ENCODE assay signal across 1 cellular context in the genomic region with DNA sequence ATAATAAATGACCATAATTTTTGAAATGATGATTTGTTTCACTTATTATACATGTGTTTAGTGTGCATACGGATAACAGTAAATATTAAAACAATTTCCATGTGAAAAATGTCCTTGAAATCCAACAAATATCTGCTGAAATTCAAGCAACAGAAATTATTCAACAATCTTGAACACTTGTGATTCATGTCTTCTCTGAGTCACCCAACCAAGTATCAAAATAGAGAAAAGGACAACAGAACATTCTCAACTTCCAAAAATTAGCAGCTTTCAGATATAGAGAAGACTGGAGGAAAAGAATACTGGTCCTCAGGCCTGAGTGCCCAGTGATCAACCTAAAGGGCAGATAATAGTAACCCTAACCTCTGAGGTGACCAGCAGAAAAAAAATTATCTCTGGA.
TF ChIP-seq lines count a peak whose summit lies in the region.

No MANE protein-coding gene starts in this region.

TF ChIP-seq in GM23338, 12 proteins besides CTCF, POLR2A, EP300 and RAD21 (continued from another document):
- no peak for TF ChIP-seq ZNF462 (CRISPR knock-in tag; IDR thresholded peaks at IDR 0.05)
- TF ChIP-seq NANOG (IDR thresholded peaks at IDR 0.05; ENCODE audit: borderline replicate concordance) = no peak
- no peak for TF ChIP-seq POLR2AphosphoS5 (IDR thresholded peaks at IDR 0.05; ENCODE audit: low read depth)
- TF ChIP-seq, protein P1, sequence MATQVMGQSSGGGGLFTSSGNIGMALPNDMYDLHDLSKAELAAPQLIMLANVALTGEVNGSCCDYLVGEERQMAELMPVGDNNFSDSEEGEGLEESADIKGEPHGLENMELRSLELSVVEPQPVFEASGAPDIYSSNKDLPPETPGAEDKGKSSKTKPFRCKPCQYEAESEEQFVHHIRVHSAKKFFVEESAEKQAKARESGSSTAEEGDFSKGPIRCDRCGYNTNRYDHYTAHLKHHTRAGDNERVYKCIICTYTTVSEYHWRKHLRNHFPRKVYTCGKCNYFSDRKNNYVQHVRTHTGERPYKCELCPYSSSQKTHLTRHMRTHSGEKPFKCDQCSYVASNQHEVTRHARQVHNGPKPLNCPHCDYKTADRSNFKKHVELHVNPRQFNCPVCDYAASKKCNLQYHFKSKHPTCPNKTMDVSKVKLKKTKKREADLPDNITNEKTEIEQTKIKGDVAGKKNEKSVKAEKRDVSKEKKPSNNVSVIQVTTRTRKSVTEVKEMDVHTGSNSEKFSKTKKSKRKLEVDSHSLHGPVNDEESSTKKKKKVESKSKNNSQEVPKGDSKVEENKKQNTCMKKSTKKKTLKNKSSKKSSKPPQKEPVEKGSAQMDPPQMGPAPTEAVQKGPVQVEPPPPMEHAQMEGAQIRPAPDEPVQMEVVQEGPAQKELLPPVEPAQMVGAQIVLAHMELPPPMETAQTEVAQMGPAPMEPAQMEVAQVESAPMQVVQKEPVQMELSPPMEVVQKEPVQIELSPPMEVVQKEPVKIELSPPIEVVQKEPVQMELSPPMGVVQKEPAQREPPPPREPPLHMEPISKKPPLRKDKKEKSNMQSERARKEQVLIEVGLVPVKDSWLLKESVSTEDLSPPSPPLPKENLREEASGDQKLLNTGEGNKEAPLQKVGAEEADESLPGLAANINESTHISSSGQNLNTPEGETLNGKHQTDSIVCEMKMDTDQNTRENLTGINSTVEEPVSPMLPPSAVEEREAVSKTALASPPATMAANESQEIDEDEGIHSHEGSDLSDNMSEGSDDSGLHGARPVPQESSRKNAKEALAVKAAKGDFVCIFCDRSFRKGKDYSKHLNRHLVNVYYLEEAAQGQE (IDR thresholded peaks at IDR 0.05; ENCODE audit: unreplicated experiment) = no peak
- TF ChIP-seq EZH2phosphoT487 (IDR thresholded peaks at IDR 0.05; ENCODE audit: unreplicated experiment) = no peak
TF ChIP-seq in GM23338: peak in this region for 0.
